ENCODE assay signal across 24 cellular contexts in the genomic region with DNA sequence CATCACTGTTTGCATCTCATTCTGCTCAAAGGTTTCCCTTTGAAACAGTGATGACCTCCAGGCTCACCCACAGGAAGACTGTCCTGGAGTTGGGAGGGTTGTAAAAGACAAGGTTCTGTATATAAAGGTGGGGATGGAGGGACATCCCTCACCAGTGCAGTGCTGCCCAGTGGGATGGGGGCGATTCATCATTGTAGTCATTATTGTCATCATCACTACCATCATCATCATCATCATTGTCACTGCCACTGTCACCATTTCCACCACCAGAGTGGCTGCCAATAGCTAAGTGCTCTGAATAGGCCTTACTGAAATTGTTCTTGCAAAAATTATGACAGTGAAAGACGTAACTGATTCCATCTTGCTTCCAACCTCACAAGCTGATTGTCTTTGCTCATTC.
"Had no signal": no experiment of that assay in that cellular context is flagged by ENCODE, and none has a peak within 500 bp of the region (broad histone marks: within the 10 kb centered on the region; RNA-seq: fewer than 3 reads in every experiment).

No MANE protein-coding gene starts in this region.

- H3K4me1 ChIP-seq: SJSA1 had no signal

- H3K27me3 ChIP-seq: MG63, SJSA1 had no signal

- H3K36me3 ChIP-seq: MG63, SJSA1 had no signal

- H3K4me3 ChIP-seq: MG63, SJSA1, SK-N-MC had no signal

- H3K9me3 ChIP-seq: MG63, SJSA1 had no signal

- FAIRE-seq: RCC 7860 had no signal

- DNase-seq: IMR-90, Karpas-422, KG1, MG63, NCI-H1092, NCI-H1105 treated with DMSO at 0.1 percent for 48 hours, NCI-H1417 treated with DMSO at 0.1 percent for 48 hours, NCI-H146, NCI-H1694 treated with DMSO at 0.1 percent for 48 hours, NCI-H1930, NCI-H2081, NCI-H2107, NCI-H226, NCI-H446, NCI-H510A, NCI-H524 treated with DMSO at 0.1 percent for 48 hours, NCI-H69, NCI-H774, Right ventricle myocardium superior, RPMI8226, SIG-M5 had no signal

- H3K27ac ChIP-seq: SJSA1, SK-N-MC had no signal
